In genomic region chr5:68224561-68225187, GRCh38 we compare ENCODE assay signal across 12 cellular contexts. TPM values are rescaled to one million over a fixed set of nuclear protein-coding genes. Genes with fewer than 3 reads are reported as not detected.
DNase-seq lines count a peak whose midpoint lies in the region; ATAC-seq and TF ChIP-seq lines count a peak whose summit lies in the region.
"Had no signal": no experiment of that assay in that cellular context is flagged by ENCODE, and none has a peak within 500 bp of the region (broad histone marks: within the 10 kb centered on the region; RNA-seq: fewer than 3 reads in every experiment).

No MANE protein-coding gene starts in this region.

- TF ChIP-seq POLR2A in suprapubic skin (IDR thresholded peaks at IDR 0.05) = no peak

- intact Hi-C loops in activated CD4-positive, alpha-beta T cell treated with anti-CD3 and anti-CD28 coated beads, Interleukin-2, amount 10 ng/mL, durations not matched to agents 24 days and 14 days (cut with micrococcal nuclease) = no loop called here
- intact Hi-C loops in left colon (cut with DNase I, micrococcal nuclease) = no loop called here

- H3K9me3 Mint-ChIP-seq in activated CD4-positive, alpha-beta T cell treated with anti-CD3 and anti-CD28 coated beads, Interleukin-2, amount 10 ng/mL, durations not matched to agents 24 days and 14 days = no peaks in the 10 kb centered on the region
- H3K9me3 Mint-ChIP-seq in activated T-helper 17 cell treated with anti-CD3 and anti-CD28 coated beads, Interleukin-2, amount 50 U/mL, for 72 hours = no peaks in the 10 kb centered on the region

- no peak for TF ChIP-seq EP300 in suprapubic skin (IDR thresholded peaks at IDR 0.05)

- no peaks in the 10 kb centered on the region for H3K27me3 Mint-ChIP-seq in activated CD4-positive, alpha-beta T cell treated with anti-CD3 and anti-CD28 coated beads, Interleukin-2, amount 10 ng/mL, durations not matched to agents 24 days and 14 days
- no peaks in the 10 kb centered on the region for H3K27me3 Mint-ChIP-seq in activated T-helper 17 cell treated with anti-CD3 and anti-CD28 coated beads, Interleukin-2, amount 50 U/mL, for 72 hours

- H3K27ac ChIP-seq in suprapubic skin = no peak overlapping the region
- H3K27ac ChIP-seq: foreskin keratinocyte had no signal

- H3K27me3 ChIP-seq in suprapubic skin = no peaks in the 10 kb centered on the region
- H3K27me3 ChIP-seq: foreskin keratinocyte had no signal

- 49% methylated on average over 4 of the region's 4 CpGs for WGBS in suprapubic skin

- no peak overlapping the region for H3K4me3 Mint-ChIP-seq in activated CD4-positive, alpha-beta T cell treated with anti-CD3 and anti-CD28 coated beads, Interleukin-2, amount 10 ng/mL, durations not matched to agents 24 days and 14 days
- H3K4me3 Mint-ChIP-seq in activated T-helper 17 cell treated with anti-CD3 and anti-CD28 coated beads, Interleukin-2, amount 50 U/mL, for 72 hours = no peak overlapping the region

- no peak overlapping the region for H3K27ac Mint-ChIP-seq in activated CD4-positive, alpha-beta T cell treated with anti-CD3 and anti-CD28 coated beads, Interleukin-2, amount 10 ng/mL, durations not matched to agents 24 days and 14 days
- H3K27ac Mint-ChIP-seq in activated T-helper 17 cell treated with anti-CD3 and anti-CD28 coated beads, Interleukin-2, amount 50 U/mL, for 72 hours = peak overlapping the region; percentile 4

- H3K4me1 Mint-ChIP-seq in activated CD4-positive, alpha-beta T cell treated with anti-CD3 and anti-CD28 coated beads, Interleukin-2, amount 10 ng/mL, durations not matched to agents 24 days and 14 days = peaks cover 42% of the 10 kb centered on the region
- H3K4me1 Mint-ChIP-seq in activated T-helper 17 cell treated with anti-CD3 and anti-CD28 coated beads, Interleukin-2, amount 50 U/mL, for 72 hours = peaks cover 46% of the 10 kb centered on the region

- H3K36me3 ChIP-seq in suprapubic skin = peaks cover 22% of the 10 kb centered on the region

- peaks cover 61% of the 10 kb centered on the region for H3K4me1 ChIP-seq in suprapubic skin

- H3K9me3 ChIP-seq in suprapubic skin = no peaks in the 10 kb centered on the region

- TF ChIP-seq CTCF in suprapubic skin (IDR thresholded peaks at IDR 0.05) = no peak

- no peak for ATAC-seq in activated T-helper 17 cell treated with anti-CD3 and anti-CD28 coated beads, Interleukin-2, amount 50 U/mL, for 72 hours (replicated peaks)
- peak; percentile 76 for ATAC-seq in left colon

- peak; percentile 43 for DNase-seq in activated CD4-positive, alpha-beta T cell treated with anti-CD3 and anti-CD28 coated beads, Interleukin-2, amount 10 ng/mL, durations not matched to agents 24 days and 14 days
- no peak for DNase-seq in activated CD4-positive, alpha-beta T cell treated with anti-CD3 and anti-CD28 coated beads for 1 hour
- DNase-seq in left colon (no peak), suprapubic skin (ENCODE audit: low spot score in 2 of 2) (no peak), midbrain (lab: John Stamatoyannopoulos, UW) (no peak), NCI-H524 treated with DMSO at 0.1 percent for 48 hours (lab: John Stamatoyannopoulos, UW) (no peak)
- no peak for DNase-seq in NK-92 treated with Interleukin-12 subunit alpha and Interleukin-12 subunit beta, amount 100 ng/mL, for 24 hours (lab: John Stamatoyannopoulos, UW)
- DNase-seq: activated CD4-positive, alpha-beta T cell treated with anti-CD3 and anti-CD28 coated beads, Interleukin-2, amount 50 U/mL, for 4 hours; NCI-H2081; stimulated activated CD4-positive, alpha-beta T cell treated with anti-CD3 and anti-CD28 coated beads, Interleukin-1b, Interleukin-23, amount 100 ng/mL, for 48 hours had no signal

- peak overlapping the region; percentile 8 for H3K4me3 ChIP-seq in suprapubic skin

- peaks cover 45% of the 10 kb centered on the region for H3K36me3 Mint-ChIP-seq in activated CD4-positive, alpha-beta T cell treated with anti-CD3 and anti-CD28 coated beads, Interleukin-2, amount 10 ng/mL, durations not matched to agents 24 days and 14 days (ENCODE audit: low read depth)
- H3K36me3 Mint-ChIP-seq in activated T-helper 17 cell treated with anti-CD3 and anti-CD28 coated beads, Interleukin-2, amount 50 U/mL, for 72 hours (ENCODE audit: low read depth) = peaks cover 53% of the 10 kb centered on the region

RNA-seq across cellular contexts. Expression of gene PIK3R1, which starts 9.1 kb away (rescaled TPM):
- total RNA-seq in activated CD4-positive, alpha-beta T cell treated with anti-CD3 and anti-CD28 coated beads, Interleukin-2, amount 10 ng/mL, durations not matched to agents 24 days and 14 days = 35.2 and 38.6 TPM in 2 replicates
- total RNA-seq in activated T-helper 17 cell treated with anti-CD3 and anti-CD28 coated beads, Interleukin-2, amount 50 U/mL, for 72 hours = 10 to 100 TPM; 47.5 to 57.0 TPM
- total RNA-seq in left colon (10 to 100 TPM; 67.6 to 71.4 TPM), suprapubic skin (100 to 1,000 TPM in 3 of 4 donors, 10 to 100 TPM in 1; 96.5 to 257 (median 181) TPM)
